In genomic region chr11:45917623-45918330, GRCh38 we compare ENCODE assay signal across 8 cellular contexts. TPM values are rescaled to one million over a fixed set of nuclear protein-coding genes. Genes with fewer than 3 reads are reported as not detected.
A peak's percentile ranks its signal among the peaks of the same experiment; 100 is the strongest.
DNase-seq lines count a peak whose midpoint lies in the region; ATAC-seq lines count a peak whose summit lies in the region.

Gene PEX16 (minus strand): TSS chr11:45917877. CDS start chr11:45917811, 66 bp downstream.

- ATAC-seq in GM19468 (IDR thresholded peaks at IDR 0.05; ENCODE audit: extremely low read depth, unreplicated experiment), result peak; percentile 87

- H3K27ac Mint-ChIP-seq in CD8-positive, alpha-beta memory T cell, result peak within 1 kb of the TSS; percentile 88 to 99 (median 98)

- H3K4me3 ChIP-seq in CD8-positive, alpha-beta memory T cell (ENCODE audit: low read length), result peak within 1 kb of the TSS; percentile 97
- peak within 1 kb of the TSS; percentile 75 for H3K4me3 ChIP-seq in effector memory CD4-positive, alpha-beta T cell (ENCODE audit: insufficient read depth, low read depth, low read length, poor library complexity, severe bottlenecking)

- H3K36me3 ChIP-seq in CD8-positive, alpha-beta memory T cell (ENCODE audit: insufficient read depth, low read length), result peaks cover 28% of the 10 kb centered on the region
- peaks cover 35% of the 10 kb centered on the region for H3K36me3 ChIP-seq in effector memory CD4-positive, alpha-beta T cell (ENCODE audit: control insufficient read depth, insufficient read depth, low read length)

- H3K27ac ChIP-seq in CD8-positive, alpha-beta memory T cell (ENCODE audit: low read depth, low read length), result peak within 1 kb of the TSS; percentile 90
- peak within 1 kb of the TSS; percentile 89 for H3K27ac ChIP-seq in effector memory CD4-positive, alpha-beta T cell (ENCODE audit: insufficient read depth, low read length, poor library complexity, severe bottlenecking)

- CTCF ChIA-PET in CD8-positive, alpha-beta memory T cell (lab: Charles Lee), result interaction anchor here (1.3 to 1.8 kb wide), 4 partner anchors 9 to 74 kb away, joined by 5 to 7 read pairs (median 6); no protein-coding TSS in a partner anchor

- peaks cover 0 to 4% of the 10 kb centered on the region in 2 donors for H3K27me3 Mint-ChIP-seq in CD8-positive, alpha-beta memory T cell

- peaks cover 46 to 72% (median 55%) of the 10 kb centered on the region in 3 donors for H3K4me1 Mint-ChIP-seq in CD8-positive, alpha-beta memory T cell

- H3K36me3 Mint-ChIP-seq in CD8-positive, alpha-beta memory T cell, result peaks cover 0 to 49% (median 0%) of the 10 kb centered on the region in 3 donors

- H3K27me3 ChIP-seq in CD8-positive, alpha-beta memory T cell (ENCODE audit: insufficient read depth, low read length, poor library complexity, severe bottlenecking), result no peaks in the 10 kb centered on the region
- no peaks in the 10 kb centered on the region for H3K27me3 ChIP-seq in effector memory CD4-positive, alpha-beta T cell (replicated peaks; ENCODE audit: control insufficient read depth, insufficient read depth, low read length, poor library complexity, severe bottlenecking)

- peak within 1 kb of the TSS; percentile 92 to 98 (median 96) for H3K4me3 Mint-ChIP-seq in CD8-positive, alpha-beta memory T cell

- H3K9me3 ChIP-seq in CD8-positive, alpha-beta memory T cell (ENCODE audit: low read length), result no peaks in the 10 kb centered on the region
- H3K9me3 ChIP-seq in effector memory CD4-positive, alpha-beta T cell (ENCODE audit: control insufficient read depth, low read length), result no peaks in the 10 kb centered on the region

- peaks cover 29% of the 10 kb centered on the region for H3K4me1 ChIP-seq in CD8-positive, alpha-beta memory T cell (ENCODE audit: insufficient read depth, low read length)
- H3K4me1 ChIP-seq in effector memory CD4-positive, alpha-beta T cell (ENCODE audit: control insufficient read depth, insufficient read depth, low read length, poor library complexity, severe bottlenecking), result peaks cover 43% of the 10 kb centered on the region

- peak; percentile 92 to 99 (median 97) for DNase-seq in CD8-positive, alpha-beta memory T cell
- DNase-seq in HS-5 (ENCODE audit: low read depth), result peak; percentile 96
- DNase-seq in NK-92 treated with Interleukin-12 subunit alpha and Interleukin-12 subunit beta, amount 100 ng/mL, for 24 hours (lab: John Stamatoyannopoulos, UW), result peak; percentile 96
- DNase-seq in activated CD8-positive, alpha-beta memory T cell treated with anti-CD3 and anti-CD28 coated beads for 24 hours, result peak; percentile 93
- peak; percentile 94 to 95 (median 95) for DNase-seq in effector memory CD4-positive, alpha-beta T cell
- peak; percentile 97 to 100 for DNase-seq in lung microvascular endothelial cell (ENCODE audit: low read depth in 2 of 2)
- DNase-seq in stimulated activated CD4-positive, alpha-beta T cell treated with anti-CD3 and anti-CD28 coated beads, TNF-alpha, amount 100 ng/mL, for 48 hours (ENCODE audit: low read depth in 3 of 3), result peak; percentile 82 to 94 (median 91)

- no peaks in the 10 kb centered on the region for H3K9me3 Mint-ChIP-seq in CD8-positive, alpha-beta memory T cell

- POLR2A ChIA-PET in CD8-positive, alpha-beta memory T cell (lab: Charles Lee), result interaction anchor here (1.3 to 2.2 kb wide), 3 partner anchors 12 to 205 kb away, joined by 3 to 13 read pairs (median 8); partner anchors contain the start of gene CRY2

RNA-seq across cellular contexts. Expression of gene PEX16, which starts in this region (rescaled TPM):
- 10 to 100 TPM; 35.1 to 43.2 TPM for total RNA-seq in CD8-positive, alpha-beta memory T cell
- polyA plus RNA-seq in CD8-positive, alpha-beta memory T cell, result 63.4 TPM
- 31.4 and 32.9 TPM in 2 replicates for total RNA-seq in lung microvascular endothelial cell

Comparison
In these comparisons a context has a peak if more than half of its experiments do, and no peak if none do; other contexts are left out.
1. Peak in every context shown above with its lines: DNase-seq, ATAC-seq, H3K4me3 ChIP-seq and H3K27ac ChIP-seq.